In genomic region chr7:69599879-69600764, GRCh38 we compare ENCODE assay signal across 8 cellular contexts. TPM values are rescaled to one million over a fixed set of nuclear protein-coding genes. Genes with fewer than 3 reads are reported as not detected.
A peak's percentile ranks its signal among the peaks of the same experiment; 100 is the strongest.
DNase-seq lines count a peak whose midpoint lies in the region; ATAC-seq, FAIRE-seq and TF ChIP-seq lines count a peak whose summit lies in the region.

No MANE protein-coding gene starts in this region.

- no peaks in the 10 kb centered on the region for H3K9me3 ChIP-seq in kidney (ENCODE audit: control insufficient read depth in 1 of 2, low read length in 2 of 2)
- no peaks in the 10 kb centered on the region for H3K9me3 ChIP-seq in thoracic aorta

- peaks cover 13% of the 10 kb centered on the region for H3K4me1 Mint-ChIP-seq in activated CD4-positive, alpha-beta memory T cell treated with anti-CD3 and anti-CD28 coated beads, Interleukin-2, amount 10 ng/mL, durations not matched to agents 7 days and 5 days
- peaks cover 12% of the 10 kb centered on the region for H3K4me1 Mint-ChIP-seq in activated CD4-positive, alpha-beta memory T cell treated with anti-CD3 and anti-CD28 coated beads for 36 hours (ENCODE audit: low read depth)
- H3K4me1 Mint-ChIP-seq in WTC11, result peaks cover 4% of the 10 kb centered on the region

- H3K27ac Mint-ChIP-seq in activated CD4-positive, alpha-beta memory T cell treated with anti-CD3 and anti-CD28 coated beads, Interleukin-2, amount 10 ng/mL, durations not matched to agents 7 days and 5 days, result no peak overlapping the region
- no peak overlapping the region for H3K27ac Mint-ChIP-seq in activated CD4-positive, alpha-beta memory T cell treated with anti-CD3 and anti-CD28 coated beads for 36 hours
- H3K27ac Mint-ChIP-seq in WTC11, result no peak overlapping the region

- DNase-seq in activated CD4-positive, alpha-beta memory T cell treated with anti-CD3 and anti-CD28 coated beads, Interleukin-2, amount 10 ng/mL, durations not matched to agents 7 days and 5 days, result no peak
- DNase-seq in activated CD4-positive, alpha-beta memory T cell treated with anti-CD3 and anti-CD28 coated beads for 36 hours, result no peak
- no peak for DNase-seq in WTC11 (ENCODE audit: low spot score)
- no peak for DNase-seq in kidney
- no peak for DNase-seq in thoracic aorta (ENCODE audit: low spot score)
- DNase-seq in NCI-H2196 treated with DMSO at 0.1 percent for 48 hours (lab: John Stamatoyannopoulos, UW; ENCODE audit: unreplicated experiment), result no peak

- H3K9ac ChIP-seq in kidney (ENCODE audit: low read length in 2 of 2), result peak overlapping the region in 1 of 2 donors; percentile 19

- H3K36me3 ChIP-seq in kidney (ENCODE audit: control insufficient read depth in 1 of 2, insufficient read depth in 2 of 2, low read length in 2 of 2) (no peaks in the 10 kb centered on the region), thoracic aorta (no peaks in the 10 kb centered on the region)

- H3K27me3 Mint-ChIP-seq in activated CD4-positive, alpha-beta memory T cell treated with anti-CD3 and anti-CD28 coated beads, Interleukin-2, amount 10 ng/mL, durations not matched to agents 7 days and 5 days, result peaks cover 31% of the 10 kb centered on the region
- H3K27me3 Mint-ChIP-seq in activated CD4-positive, alpha-beta memory T cell treated with anti-CD3 and anti-CD28 coated beads for 36 hours, result peaks cover 22% of the 10 kb centered on the region
- peaks cover 34% of the 10 kb centered on the region for H3K27me3 Mint-ChIP-seq in WTC11 (ENCODE audit: low read depth)

- intact Hi-C loops in activated CD4-positive, alpha-beta memory T cell treated with anti-CD3 and anti-CD28 coated beads for 36 hours (cut with micrococcal nuclease), result no loop called here
- intact Hi-C loops in kidney (cut with DNase I), result no loop called here

- no peaks in the 10 kb centered on the region for H3K9me3 Mint-ChIP-seq in activated CD4-positive, alpha-beta memory T cell treated with anti-CD3 and anti-CD28 coated beads, Interleukin-2, amount 10 ng/mL, durations not matched to agents 7 days and 5 days
- no peaks in the 10 kb centered on the region for H3K9me3 Mint-ChIP-seq in activated CD4-positive, alpha-beta memory T cell treated with anti-CD3 and anti-CD28 coated beads for 36 hours
- H3K9me3 Mint-ChIP-seq in WTC11, result no peaks in the 10 kb centered on the region

- H3K4me1 ChIP-seq in kidney (ENCODE audit: control insufficient read depth in 1 of 2, insufficient read depth in 1 of 2, low read depth in 1 of 2, low read length in 2 of 2) (peaks cover 4 to 5% of the 10 kb centered on the region in 2 donors), thoracic aorta (ENCODE audit: control insufficient read depth in 1 of 2, low read depth in 2 of 2) (peaks cover 11 to 23% of the 10 kb centered on the region in 2 donors)

- no peaks in the 10 kb centered on the region for H3K27me3 ChIP-seq in thoracic aorta (replicated peaks; ENCODE audit: insufficient read depth)

- no peak overlapping the region for H3K27ac ChIP-seq in kidney (ENCODE audit: low read depth in 2 of 2, low read length in 2 of 2)
- no peak overlapping the region for H3K27ac ChIP-seq in thoracic aorta

- TF ChIP-seq CTCF in WTC11 (IDR thresholded peaks at IDR 0.05) (no peak), kidney (IDR thresholded peaks at IDR 0.05; ENCODE audit: borderline replicate concordance, extremely low read depth, insufficient read depth) (no peak), thoracic aorta (IDR thresholded peaks at IDR 0.05) (no peak)

- ATAC-seq in WTC11 (no peak), thoracic aorta (ENCODE audit: insufficient number of reproducible peaks, low FRiP score, low read depth) (no peak), HG03354 (IDR thresholded peaks at IDR 0.05; ENCODE audit: poor library complexity, severe bottlenecking, unreplicated experiment) (no peak), GM18505 (IDR thresholded peaks at IDR 0.05; ENCODE audit: unreplicated experiment) (no peak)

- H3K4me3 Mint-ChIP-seq in activated CD4-positive, alpha-beta memory T cell treated with anti-CD3 and anti-CD28 coated beads, Interleukin-2, amount 10 ng/mL, durations not matched to agents 7 days and 5 days, result peak overlapping the region; percentile 25
- H3K4me3 Mint-ChIP-seq in activated CD4-positive, alpha-beta memory T cell treated with anti-CD3 and anti-CD28 coated beads for 36 hours, result no peak overlapping the region
- H3K4me3 Mint-ChIP-seq in WTC11, result peak overlapping the region; percentile 83

- H3K36me3 Mint-ChIP-seq in activated CD4-positive, alpha-beta memory T cell treated with anti-CD3 and anti-CD28 coated beads, Interleukin-2, amount 10 ng/mL, durations not matched to agents 7 days and 5 days (ENCODE audit: low read depth), result peaks cover 2% of the 10 kb centered on the region
- H3K36me3 Mint-ChIP-seq in activated CD4-positive, alpha-beta memory T cell treated with anti-CD3 and anti-CD28 coated beads for 36 hours, result no peaks in the 10 kb centered on the region
- H3K36me3 Mint-ChIP-seq in WTC11, result no peaks in the 10 kb centered on the region

- no peak for FAIRE-seq in kidney (lab: Jason Lieb, UNC)

- CTCF ChIA-PET in activated CD4-positive, alpha-beta memory T cell treated with anti-CD3 and anti-CD28 coated beads, Interleukin-2, amount 10 ng/mL, durations not matched to agents 7 days and 5 days (lab: Charles Lee), result no interaction called here
- CTCF ChIA-PET in activated CD4-positive, alpha-beta memory T cell treated with anti-CD3 and anti-CD28 coated beads for 36 hours (lab: Charles Lee), result no interaction called here
- CTCF ChIA-PET in WTC11 (lab: Charles Lee), result interaction anchor here (0.6 to 1.1 kb wide), 5 partner anchors 64 to 332 kb away, joined by 3 read pairs; no protein-coding TSS in a partner anchor

- H3K4me3 ChIP-seq in kidney (ENCODE audit: low read length in 2 of 2) (peak overlapping the region; percentile 57 to 71), thoracic aorta (peak overlapping the region; percentile 98)

- no peak for TF ChIP-seq POLR2A in GM18505 (IDR thresholded peaks at IDR 0.05; ENCODE audit: borderline replicate concordance, extremely low read depth, insufficient read depth, insufficient read length)

- POLR2A ChIA-PET in activated CD4-positive, alpha-beta memory T cell treated with anti-CD3 and anti-CD28 coated beads, Interleukin-2, amount 10 ng/mL, durations not matched to agents 7 days and 5 days (lab: Charles Lee), result no interaction called here
- POLR2A ChIA-PET in activated CD4-positive, alpha-beta memory T cell treated with anti-CD3 and anti-CD28 coated beads for 36 hours (lab: Charles Lee), result no interaction called here
- POLR2A ChIA-PET in WTC11 (lab: Charles Lee), result interaction anchor here (0.6 to 0.7 kb wide), 6 partner anchors 123 to 1095 kb away, joined by 3 to 11 read pairs (median 5); no protein-coding TSS in a partner anchor

TF ChIP-seq in WTC11, 78 proteins besides CTCF, POLR2A, EP300 and RAD21 (continues in another document):
- TF ChIP-seq FOXP4 (CRISPR knock-in tag; IDR thresholded peaks at IDR 0.05), result no peak
- TF ChIP-seq, protein P1, sequence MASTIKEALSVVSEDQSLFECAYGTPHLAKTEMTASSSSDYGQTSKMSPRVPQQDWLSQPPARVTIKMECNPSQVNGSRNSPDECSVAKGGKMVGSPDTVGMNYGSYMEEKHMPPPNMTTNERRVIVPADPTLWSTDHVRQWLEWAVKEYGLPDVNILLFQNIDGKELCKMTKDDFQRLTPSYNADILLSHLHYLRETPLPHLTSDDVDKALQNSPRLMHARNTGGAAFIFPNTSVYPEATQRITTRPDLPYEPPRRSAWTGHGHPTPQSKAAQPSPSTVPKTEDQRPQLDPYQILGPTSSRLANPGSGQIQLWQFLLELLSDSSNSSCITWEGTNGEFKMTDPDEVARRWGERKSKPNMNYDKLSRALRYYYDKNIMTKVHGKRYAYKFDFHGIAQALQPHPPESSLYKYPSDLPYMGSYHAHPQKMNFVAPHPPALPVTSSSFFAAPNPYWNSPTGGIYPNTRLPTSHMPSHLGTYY (CRISPR knock-in tag; IDR thresholded peaks at IDR 0.05), result no peak
- TF ChIP-seq ZNF219 (CRISPR knock-in tag; IDR thresholded peaks at IDR 0.05; ENCODE audit: borderline replicate concordance), result no peak
- TF ChIP-seq GABPB1 (CRISPR knock-in tag; IDR thresholded peaks at IDR 0.05), result no peak
- no peak for TF ChIP-seq IRF2 (CRISPR knock-in tag; IDR thresholded peaks at IDR 0.05; ENCODE audit: borderline replicate concordance, low read depth)

RNA-seq across cellular contexts. Expression of gene AUTS2, which starts 1.8 kb away (rescaled TPM):
- 10 to 100 TPM; 16.9 to 17.7 TPM for total RNA-seq in activated CD4-positive, alpha-beta memory T cell treated with anti-CD3 and anti-CD28 coated beads, Interleukin-2, amount 10 ng/mL, durations not matched to agents 7 days and 5 days
- 1 to 10 TPM; 4.0 to 4.7 TPM for total RNA-seq in activated CD4-positive, alpha-beta memory T cell treated with anti-CD3 and anti-CD28 coated beads for 36 hours
- 49.6 to 50.8 TPM (median 50.0 TPM) in 3 replicates for total RNA-seq in WTC11 (2021)
- 33.8 TPM for total RNA-seq in kidney
- polyA plus RNA-seq in kidney (ENCODE audit: insufficient read depth, low read depth, low replicate concordance), result 5.2 TPM
- total RNA-seq in thoracic aorta, result 100 to 1,000 TPM in 1 of 2 donors, 10 to 100 TPM in 1; 49.4 to 101 TPM
